8 cellular contexts compared by ENCODE assay signal in the genomic region with DNA sequence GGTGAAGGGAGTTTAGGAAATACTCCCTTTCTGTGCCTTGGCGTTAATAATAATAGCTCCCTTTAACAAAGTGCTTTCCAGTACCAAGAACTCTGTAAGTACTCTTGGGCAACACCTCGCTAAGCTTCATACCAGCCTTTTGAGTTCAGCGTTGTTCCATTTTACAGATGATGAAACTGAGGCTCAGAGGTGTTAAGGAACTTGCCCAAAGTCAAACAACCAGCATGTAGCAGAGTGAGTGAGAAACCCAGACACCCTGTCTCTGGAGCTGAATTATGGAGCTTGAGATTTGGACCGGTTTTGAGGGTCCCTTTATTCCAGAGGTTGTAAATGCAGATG. TPM values are rescaled to one million over a fixed set of nuclear protein-coding genes. Genes with fewer than 3 reads are reported as not detected.
DNase-seq lines count a peak whose midpoint lies in the region; ATAC-seq and TF ChIP-seq lines count a peak whose summit lies in the region.

No MANE protein-coding gene starts in this region.

- peak overlapping the region; percentile 100 for H3K4me3 ChIP-seq in astrocyte of the cerebellum (ENCODE audit: low read depth, low read length)
- H3K4me3 ChIP-seq in lower lobe of right lung: peak overlapping the region; percentile 80

- no peak for ATAC-seq in lower lobe of right lung

- intact Hi-C loops in activated naive CD4-positive, alpha-beta T cell treated with anti-CD3 and anti-CD28 coated beads for 36 hours (cut with micrococcal nuclease): no loop called here
- intact Hi-C loops in lower lobe of right lung (cut with DNase I): no loop called here

- no peaks in the 10 kb centered on the region for H3K9me3 ChIP-seq in lower lobe of right lung

- peak overlapping the region; percentile 94 for H3K4me3 Mint-ChIP-seq in activated naive CD4-positive, alpha-beta T cell treated with anti-CD3 and anti-CD28 coated beads for 36 hours
- H3K4me3 Mint-ChIP-seq in type B pancreatic cell: peak overlapping the region; percentile 99

- peak overlapping the region; percentile 90 for H3K27ac ChIP-seq in lower lobe of right lung

- peak overlapping the region; percentile 86 for H3K27ac Mint-ChIP-seq in activated naive CD4-positive, alpha-beta T cell treated with anti-CD3 and anti-CD28 coated beads for 36 hours
- peak overlapping the region; percentile 100 for H3K27ac Mint-ChIP-seq in type B pancreatic cell

- H3K4me1 ChIP-seq in lower lobe of right lung: peaks cover 40% of the 10 kb centered on the region

- peaks cover 36% of the 10 kb centered on the region for H3K4me1 Mint-ChIP-seq in activated naive CD4-positive, alpha-beta T cell treated with anti-CD3 and anti-CD28 coated beads for 36 hours (ENCODE audit: low read depth)
- H3K4me1 Mint-ChIP-seq in type B pancreatic cell (ENCODE audit: unreplicated experiment): peaks cover 26% of the 10 kb centered on the region

- TF ChIP-seq CTCF in astrocyte of the cerebellum (IDR thresholded peaks at IDR 0.05; ENCODE audit: low read depth, low read length, missing control alignments) (no peak), lower lobe of right lung (IDR thresholded peaks at IDR 0.05) (no peak), type B pancreatic cell (conservative IDR thresholded peaks at IDR 0.05) (no peak)

- in situ Hi-C loops in astrocyte of the cerebellum (cut with HindIII; ENCODE audit: low sequenced_read_pairs): no loop called here

- CTCF ChIA-PET in activated naive CD4-positive, alpha-beta T cell treated with anti-CD3 and anti-CD28 coated beads for 36 hours (lab: Charles Lee): no interaction called here

- H3K27me3 Mint-ChIP-seq in activated naive CD4-positive, alpha-beta T cell treated with anti-CD3 and anti-CD28 coated beads for 36 hours (ENCODE audit: low read depth): no peaks in the 10 kb centered on the region
- no peaks in the 10 kb centered on the region for H3K27me3 Mint-ChIP-seq in type B pancreatic cell

- H3K9me3 Mint-ChIP-seq in activated naive CD4-positive, alpha-beta T cell treated with anti-CD3 and anti-CD28 coated beads for 36 hours: no peaks in the 10 kb centered on the region
- H3K9me3 Mint-ChIP-seq in type B pancreatic cell: no peaks in the 10 kb centered on the region

- no peak for DNase-seq in activated naive CD4-positive, alpha-beta T cell treated with anti-CD3 and anti-CD28 coated beads for 36 hours
- DNase-seq in activated naive CD4-positive, alpha-beta T cell (lab: John Stamatoyannopoulos, UW): no peak
- no peak for DNase-seq in astrocyte of the cerebellum (ENCODE audit: low read depth)
- DNase-seq in lower lobe of right lung: no peak
- DNase-seq in type B pancreatic cell (ENCODE audit: extremely low spot score, unreplicated experiment): no peak
- DNase-seq in stimulated activated CD4-positive, alpha-beta T cell treated with anti-CD3 and anti-CD28 coated beads, Interleukin-12 subunit alpha, Interleukin-12 subunit beta, amount 100 ng/mL, for 4 hours: no peak
- DNase-seq in medulla oblongata (ENCODE audit: extremely low spot score): no peak
- no peak for DNase-seq in iPS-NIHi7 (ENCODE audit: extremely low spot score)

- H3K27me3 ChIP-seq in lower lobe of right lung (ENCODE audit: low read depth): no peaks in the 10 kb centered on the region

- no peaks in the 10 kb centered on the region for H3K36me3 Mint-ChIP-seq in activated naive CD4-positive, alpha-beta T cell treated with anti-CD3 and anti-CD28 coated beads for 36 hours (ENCODE audit: low read depth)
- peaks cover 7% of the 10 kb centered on the region for H3K36me3 Mint-ChIP-seq in type B pancreatic cell

- peaks cover 5% of the 10 kb centered on the region for H3K36me3 ChIP-seq in lower lobe of right lung

RNA-seq across cellular contexts. Expression of gene KATNIP, which starts 0.6 kb away (rescaled TPM):
- 1 to 10 TPM; 7.6 to 9.0 TPM for total RNA-seq in activated naive CD4-positive, alpha-beta T cell treated with anti-CD3 and anti-CD28 coated beads for 36 hours
- total RNA-seq in lower lobe of right lung: 32.9 TPM
- total RNA-seq in type B pancreatic cell (ENCODE audit: low replicate concordance): 35.8 and 54.8 TPM in 2 replicates

RNA-seq across cellular contexts. Expression of gene GTF3C1, which starts 0.8 kb away (rescaled TPM):
- 10 to 100 TPM; 52.5 to 54.1 TPM for total RNA-seq in activated naive CD4-positive, alpha-beta T cell treated with anti-CD3 and anti-CD28 coated beads for 36 hours
- total RNA-seq in lower lobe of right lung (57.1 TPM), type B pancreatic cell (ENCODE audit: low replicate concordance) (94.5 and 172 TPM in 2 replicates)
